Comparison of ENCODE assay signal across 8 cellular contexts in genomic region chr21:29849735-29850176, GRCh38.
DNase-seq lines count a peak whose midpoint lies in the region; FAIRE-seq and TF ChIP-seq lines count a peak whose summit lies in the region.

No MANE protein-coding gene starts in this region.

- no peak overlapping the region for H3K9ac ChIP-seq in Karpas-422 (ENCODE audit: low read length)

- H3K9me2 ChIP-seq in Karpas-422 (replicated peaks; ENCODE audit: insufficient read depth, low read length), result no peaks in the 10 kb centered on the region

- H3K4me2 ChIP-seq in Karpas-422 (ENCODE audit: low read depth, low read length, poor library complexity, severe bottlenecking), result no peak overlapping the region

- DNase-seq in GM12865 (ENCODE audit: low read depth) (peak; percentile 74), H7 (peak; percentile 46), Karpas-422 (peak; percentile 84), RCC 7860 (ENCODE audit: low spot score) (peak; percentile 52), glomerular endothelial cell (ENCODE audit: extremely low read depth, low read depth, low spot score) (peak; percentile 18), posterior cingulate gyrus (peak in 9 of 10 donors; percentile 20 to 83 (median 57)), cortex of kidney (lab: John Stamatoyannopoulos, UW) (no peak)
- peak; percentile 17 for DNase-seq in activated naive CD4-positive, alpha-beta T cell treated with Interleukin-2 at 50 U/mL for 16 hours

- H3K9me3 ChIP-seq in Karpas-422 (ENCODE audit: low read length), result no peaks in the 10 kb centered on the region

- intact Hi-C loops in posterior cingulate gyrus (cut with DNase I), result loop anchor here (2.0 to 10.0 kb wide), 3 partner anchors 373 to 755 kb away; no protein-coding TSS in a partner anchor

- no peaks in the 10 kb centered on the region for H3K4me1 ChIP-seq in Karpas-422 (ENCODE audit: low read length)

- no peak for FAIRE-seq in RCC 7860 (lab: Jason Lieb, UNC)

- no peak overlapping the region for H3K27ac ChIP-seq in Karpas-422 (ENCODE audit: low read length)

- no peaks in the 10 kb centered on the region for H3K79me2 ChIP-seq in Karpas-422 (ENCODE audit: low read length)

- H3K27me3 ChIP-seq in H7 (ENCODE audit: control insufficient read depth, insufficient read depth, low read length) (no peaks in the 10 kb centered on the region), Karpas-422 (ENCODE audit: low read length) (no peaks in the 10 kb centered on the region)

- no peaks in the 10 kb centered on the region for H4K20me1 ChIP-seq in Karpas-422 (ENCODE audit: insufficient read depth, low read depth, low read length)

- H3K4me3 ChIP-seq in GM12865 (ENCODE audit: low read depth, low read length) (no peak overlapping the region), H7 (ENCODE audit: insufficient read depth, low read depth, low read length) (no peak overlapping the region), Karpas-422 (ENCODE audit: low read length) (no peak overlapping the region)

- peak; percentile 82 for TF ChIP-seq CTCF in GM12865 (IDR thresholded peaks at IDR 0.05; ENCODE audit: insufficient read depth, low read depth, low read length, missing control alignments)

- H2AFZ ChIP-seq in Karpas-422 (ENCODE audit: low read length), result no peak overlapping the region

- no peaks in the 10 kb centered on the region for H3K36me3 ChIP-seq in H7 (replicated peaks; ENCODE audit: control insufficient read depth, insufficient read depth, low read length)
- no peaks in the 10 kb centered on the region for H3K36me3 ChIP-seq in Karpas-422 (ENCODE audit: insufficient read depth, low read length)
